9 cellular contexts compared by ENCODE assay signal in the genomic region with DNA sequence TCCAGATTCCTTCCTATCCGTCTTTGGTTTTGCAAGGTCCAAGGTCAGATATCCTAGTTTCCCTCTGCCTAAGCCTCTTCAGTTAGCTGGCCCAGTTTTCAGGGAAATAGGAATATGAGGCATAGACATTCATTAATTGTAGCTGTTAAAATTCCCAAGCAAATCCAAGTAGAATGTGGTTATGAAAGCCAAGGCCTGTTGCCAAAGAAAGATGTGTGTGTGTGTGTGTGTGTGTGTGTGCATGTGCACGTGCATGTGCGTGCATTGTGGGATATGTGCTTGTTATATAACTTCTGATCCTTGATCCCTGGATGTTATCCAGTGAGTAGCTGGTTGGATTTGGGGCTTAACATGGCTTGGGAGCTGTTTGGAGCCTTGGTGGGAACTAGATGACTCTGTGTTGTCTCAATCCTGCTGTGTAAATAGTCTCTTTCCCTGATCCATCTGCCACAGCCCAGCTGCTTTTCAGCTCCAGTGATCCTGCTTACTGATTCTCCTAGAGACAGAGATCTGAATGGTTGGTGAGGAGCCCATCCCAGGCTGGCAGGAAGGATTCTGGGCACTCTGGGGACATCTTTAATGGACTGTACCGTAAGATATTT.
DNase-seq lines count a peak whose midpoint lies in the region; ATAC-seq and TF ChIP-seq lines count a peak whose summit lies in the region.
"Had no signal": no experiment of that assay in that cellular context is flagged by ENCODE, and none has a peak within 500 bp of the region (broad histone marks: within the 10 kb centered on the region; RNA-seq: fewer than 3 reads in every experiment).

No MANE protein-coding gene starts in this region.

- peak overlapping the region; percentile 56 for H2BK5ac ChIP-seq in IMR-90 (ENCODE audit: low read depth, low read length, poor library complexity, severe bottlenecking)

- peak overlapping the region; percentile 2 for H3K18ac ChIP-seq in IMR-90 (ENCODE audit: low read depth, low read length)

- H3K9ac ChIP-seq in IMR-90 (ENCODE audit: low read depth, low read length): no peak overlapping the region
- H3K9ac ChIP-seq in smooth muscle cell (ENCODE audit: low read depth): no peak overlapping the region

- DNase-seq in IMR-90 (peak; percentile 69), WERI-Rb-1 (peak; percentile 89), hepatic stellate cell (ENCODE audit: low spot score) (peak; percentile 62), smooth muscle cell (lab: John Stamatoyannopoulos, UW; ENCODE audit: unreplicated experiment) (peak; percentile 55), middle frontal gyrus (ENCODE audit: extremely low spot score, low spot score) (no peak)
- DNase-seq: T-helper 17 cell had no signal

- H3K14ac ChIP-seq in IMR-90 (replicated peaks; ENCODE audit: low read depth, low read length): no peak overlapping the region

- WGBS in IMR-90 (ENCODE audit: extremely low coverage in 2 of 2, insufficient read length in 1 of 2), 2 experiments: no CpG with 5 or more reads among the region's 4 CpGs
- whole genome bisulfite sequencing in smooth muscle cell (ENCODE audit: low lambda C conversion rate): 14% methylated on average over 4 of the region's 4 CpGs

- H2AK5ac ChIP-seq in IMR-90 (ENCODE audit: low read depth, low read length): no peak overlapping the region

- H3K4me1 ChIP-seq in IMR-90 (ENCODE audit: control insufficient read depth, insufficient read depth, low read length) (peaks cover 22% of the 10 kb centered on the region), smooth muscle cell (ENCODE audit: low read depth) (peaks cover 21% of the 10 kb centered on the region)

- no peaks in the 10 kb centered on the region for H3K36me3 ChIP-seq in IMR-90 (ENCODE audit: control insufficient read depth, insufficient read depth, low read length)
- H3K36me3 ChIP-seq in WERI-Rb-1: no peaks in the 10 kb centered on the region
- no peaks in the 10 kb centered on the region for H3K36me3 ChIP-seq in smooth muscle cell (ENCODE audit: low read depth)

- H3K9me3 ChIP-seq in IMR-90 (ENCODE audit: control insufficient read depth, insufficient read depth, low read length) (no peaks in the 10 kb centered on the region), WERI-Rb-1 (ENCODE audit: severe bottlenecking) (no peaks in the 10 kb centered on the region), smooth muscle cell (replicated peaks; ENCODE audit: low read depth) (no peaks in the 10 kb centered on the region)

- H3K27ac ChIP-seq in IMR-90 (ENCODE audit: insufficient read depth, low read length) (peak overlapping the region; percentile 83; the same call in 1 of the 2 replicates), WERI-Rb-1 (peak overlapping the region; percentile 95), smooth muscle cell (ENCODE audit: low read depth) (peak overlapping the region; percentile 77)

- dilution Hi-C loops in IMR-90 (cut with HindIII; ENCODE audit: low sequenced_read_pairs, unreplicated experiment): no loop called here

- no peak for TF ChIP-seq POLR2A in IMR-90 (IDR thresholded peaks at IDR 0.05; ENCODE audit: low read depth, low read length)

- no TSS peak for BruUV-seq in IMR-90 (replicated peaks; lab: Mats Ljungman, UMichigan)

- H2AK9ac ChIP-seq in IMR-90 (replicated peaks; ENCODE audit: low read depth, low read length, poor library complexity): no peak overlapping the region

- peak overlapping the region; percentile 35 for H2AFZ ChIP-seq in IMR-90 (replicated peaks; ENCODE audit: low read length, poor library complexity)
- no peak overlapping the region for H2AFZ ChIP-seq in smooth muscle cell (ENCODE audit: low read depth)

- peak overlapping the region; percentile 61 for H2BK20ac ChIP-seq in IMR-90 (ENCODE audit: low read depth, low read length)

- POLR2A ChIA-PET in IMR-90 (lab: Charles Lee; ENCODE audit: unreplicated experiment): no interaction called here

- peak; percentile 67 for ATAC-seq in IMR-90 (ENCODE audit: low read depth)
- ATAC-seq in HG03469 (IDR thresholded peaks at IDR 0.05; ENCODE audit: unreplicated experiment): no peak
- no peak for ATAC-seq in HG02852 (IDR thresholded peaks at IDR 0.05; ENCODE audit: unreplicated experiment)
- no peak for ATAC-seq in HG03378 (IDR thresholded peaks at IDR 0.05; ENCODE audit: unreplicated experiment)
- ATAC-seq: T-helper 17 cell had no signal

- H3K79me2 ChIP-seq in smooth muscle cell (ENCODE audit: low read depth): no peaks in the 10 kb centered on the region

- H2BK15ac ChIP-seq in IMR-90 (ENCODE audit: low read depth, low read length): 0 out of 3 replicates have a peak overlapping the region, but pooled peaks have one; percentile 32

- H3F3A ChIP-seq in smooth muscle cell (ENCODE audit: low read depth): peaks cover 29% of the 10 kb centered on the region

- H3K4me2 ChIP-seq in IMR-90 (ENCODE audit: low read depth, low read length) (peak overlapping the region; percentile 2; the same call in 1 of the 2 replicates), smooth muscle cell (peak overlapping the region; percentile 74)

- H4K20me1 ChIP-seq in IMR-90 (ENCODE audit: insufficient read depth, low read length): no peaks in the 10 kb centered on the region
- H4K20me1 ChIP-seq in smooth muscle cell (ENCODE audit: low read depth): no peaks in the 10 kb centered on the region

- H3K27me3 ChIP-seq in IMR-90 (ENCODE audit: control insufficient read depth, insufficient read depth, low read length): peaks cover 6% of the 10 kb centered on the region; the same call in 1 of the 2 replicates
- H3K27me3 ChIP-seq in WERI-Rb-1 (ENCODE audit: insufficient read depth, low read depth, severe bottlenecking): no peaks in the 10 kb centered on the region
- no peaks in the 10 kb centered on the region for H3K27me3 ChIP-seq in smooth muscle cell (ENCODE audit: low read depth)

- no peaks in the 10 kb centered on the region for H3K79me1 ChIP-seq in IMR-90 (ENCODE audit: low read depth in 1 of 2, low read length in 2 of 2)

- in situ Hi-C loops in IMR-90 (cut with MboI; ENCODE audit: low sequenced_read_pairs): no loop called here

- H3K23ac ChIP-seq in IMR-90 (ENCODE audit: low read depth, low read length): peak overlapping the region; percentile 7; the same call in 1 of the 2 replicates

- no peak for TF ChIP-seq RAD21 in IMR-90 (IDR thresholded peaks at IDR 0.05; ENCODE audit: low read length)

- peaks cover 7% of the 10 kb centered on the region; the same call in 1 of the 2 replicates for H3K9me1 ChIP-seq in IMR-90 (ENCODE audit: insufficient read depth, low read length)

- peak overlapping the region; percentile 3; the same call in 1 of the 2 replicates for H4K5ac ChIP-seq in IMR-90 (ENCODE audit: low read depth, low read length)

- CTCF ChIA-PET in IMR-90 (lab: Yijun Ruan, JAX): interaction anchor here (0.8 kb wide), 1 partner anchor 13 kb away, joined by 4 read pairs; no protein-coding TSS in a partner anchor

- H2BK120ac ChIP-seq in IMR-90 (ENCODE audit: low read depth, low read length): peak overlapping the region; percentile 12

- no peak overlapping the region for H3K56ac ChIP-seq in IMR-90 (ENCODE audit: extremely low read depth, insufficient read depth, low read length)

- TF ChIP-seq CTCF in IMR-90 (conservative IDR thresholded peaks at IDR 0.05; ENCODE audit: low read depth, low read length): no peak
- no peak for TF ChIP-seq CTCF in WERI-Rb-1 (IDR thresholded peaks at IDR 0.05; ENCODE audit: low read depth, low read length)
- TF ChIP-seq CTCF in smooth muscle cell (IDR thresholded peaks at IDR 0.05; ENCODE audit: borderline replicate concordance, insufficient read depth, poor library complexity, severe bottlenecking): no peak

- peak overlapping the region; percentile 29 to 57; a peak in 2 of 4 replicates for H4K8ac ChIP-seq in IMR-90 (ENCODE audit: low read depth in 2 of 2, low read length in 2 of 2)

- intact Hi-C loops in IMR-90 (cut with micrococcal nuclease): loop anchor here (1.0 kb wide), 1 partner anchor 71 kb away; the partner anchor contains the start of gene GCLM

- H4K91ac ChIP-seq in IMR-90 (ENCODE audit: insufficient read depth, low read depth, low read length): peak overlapping the region; percentile 60

- no peak overlapping the region for H3K4me3 ChIP-seq in IMR-90 (ENCODE audit: insufficient read depth, low read depth, low read length)
- peak overlapping the region; percentile 21 for H3K4me3 ChIP-seq in WERI-Rb-1 (ENCODE audit: low read depth, low read length)
- no peak overlapping the region for H3K4me3 ChIP-seq in smooth muscle cell

- H3K4ac ChIP-seq in IMR-90 (ENCODE audit: low read depth, low read length): peak overlapping the region; percentile 11; the same call in 1 of the 2 replicates

TF ChIP-seq in IMR-90, 13 proteins besides CTCF, POLR2A, EP300 and RAD21:
- peak; percentile 79 for TF ChIP-seq BHLHE40 (IDR thresholded peaks at IDR 0.05; ENCODE audit: low read depth, low read length)
- no peak for TF ChIP-seq MAZ (IDR thresholded peaks at IDR 0.05; ENCODE audit: borderline replicate concordance, low read depth, low read length)
- no peak for TF ChIP-seq RCOR1 (IDR thresholded peaks at IDR 0.05; ENCODE audit: insufficient replicate concordance, low read length)
- TF ChIP-seq MXI1 (IDR thresholded peaks at IDR 0.05; ENCODE audit: borderline replicate concordance, low read depth, low read length): no peak
